Comparison of ENCODE assay signal across 14 cellular contexts in the genomic region with DNA sequence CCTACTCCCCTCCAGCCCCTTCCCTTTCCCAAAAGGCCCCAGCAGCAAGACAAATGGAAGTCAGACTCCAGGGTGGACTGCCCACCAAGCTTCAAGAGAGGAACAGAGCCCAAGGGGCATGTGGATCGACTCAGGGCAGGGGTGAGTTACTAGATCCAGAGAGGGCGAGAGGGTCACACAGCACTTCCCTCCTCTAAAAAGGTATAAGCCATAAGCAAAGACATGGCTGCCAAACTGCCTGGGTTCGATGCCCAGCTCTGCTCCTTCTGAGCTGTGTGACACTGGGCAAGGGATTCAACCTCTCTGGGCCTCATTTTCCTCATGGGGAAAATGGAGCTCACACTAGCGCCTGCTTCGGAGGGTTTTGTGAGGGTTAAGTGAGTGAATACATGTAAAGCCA. TPM values are rescaled to one million over a fixed set of nuclear protein-coding genes. Genes with fewer than 3 reads are reported as not detected.
DNase-seq lines count a peak whose midpoint lies in the region; ATAC-seq and TF ChIP-seq lines count a peak whose summit lies in the region.
"Had no signal": no experiment of that assay in that cellular context is flagged by ENCODE, and none has a peak within 500 bp of the region (broad histone marks: within the 10 kb centered on the region; RNA-seq: fewer than 3 reads in every experiment).

No MANE protein-coding gene starts in this region.

- intact Hi-C loops in breast epithelium (cut with DNase I; ENCODE audit: low total_unique reads) = no loop called here
- intact Hi-C loops in activated naive CD4-positive, alpha-beta T cell treated with anti-CD3 and anti-CD28 coated beads for 36 hours (cut with micrococcal nuclease) = no loop called here

- no peak for TF ChIP-seq CTCF in breast epithelium (IDR thresholded peaks at IDR 0.05)

- no peak overlapping the region for H3K23ac ChIP-seq in mesenchymal stem cell (ENCODE audit: low read length in 2 of 2)

- no peaks in the 10 kb centered on the region for H3K9me3 Mint-ChIP-seq in activated naive CD4-positive, alpha-beta T cell treated with anti-CD3 and anti-CD28 coated beads for 36 hours
- no peaks in the 10 kb centered on the region for H3K9me3 Mint-ChIP-seq in activated naive CD8-positive, alpha-beta T cell treated with anti-CD3 and anti-CD28 coated beads for 36 hours
- H3K9me3 Mint-ChIP-seq: CD4-positive, alpha-beta memory T cell; natural killer cell had no signal

- H3K36me3 Mint-ChIP-seq in activated naive CD4-positive, alpha-beta T cell treated with anti-CD3 and anti-CD28 coated beads for 36 hours (ENCODE audit: low read depth) = no peaks in the 10 kb centered on the region
- H3K36me3 Mint-ChIP-seq in activated naive CD8-positive, alpha-beta T cell treated with anti-CD3 and anti-CD28 coated beads for 36 hours = no peaks in the 10 kb centered on the region
- H3K36me3 Mint-ChIP-seq: CD4-positive, alpha-beta memory T cell; natural killer cell had no signal

- peak overlapping the region; percentile 8 for H4K8ac ChIP-seq in mesenchymal stem cell (ENCODE audit: low read length)

- H3K4me2 ChIP-seq in mesenchymal stem cell (ENCODE audit: low read length, poor library complexity, severe bottlenecking) = no peak overlapping the region

- peak overlapping the region; percentile 9 for H2AK5ac ChIP-seq in mesenchymal stem cell (ENCODE audit: low read length, severe bottlenecking)

- no peak overlapping the region for H3K27ac Mint-ChIP-seq in activated naive CD4-positive, alpha-beta T cell treated with anti-CD3 and anti-CD28 coated beads for 36 hours
- no peak overlapping the region for H3K27ac Mint-ChIP-seq in activated naive CD8-positive, alpha-beta T cell treated with anti-CD3 and anti-CD28 coated beads for 36 hours
- H3K27ac Mint-ChIP-seq: natural killer cell had no signal

- H2BK120ac ChIP-seq in mesenchymal stem cell (ENCODE audit: low read depth, low read length) = peak overlapping the region; percentile 99

- no peak for ATAC-seq in HG03139 (IDR thresholded peaks at IDR 0.05; ENCODE audit: unreplicated experiment)
- ATAC-seq: natural killer cell had no signal

- H3K27me3 ChIP-seq in NT2/D1 (ENCODE audit: insufficient read depth, insufficient read length) = peaks cover 4% of the 10 kb centered on the region
- H3K27me3 ChIP-seq in breast epithelium = no peaks in the 10 kb centered on the region
- H3K27me3 ChIP-seq in mesenchymal stem cell (ENCODE audit: control insufficient read depth in 1 of 2, insufficient read depth in 1 of 2, low read length in 2 of 2) = peaks cover 3 to 38% of the 10 kb centered on the region in 2 experiments
- H3K27me3 ChIP-seq in subcutaneous abdominal adipose tissue (ENCODE audit: control insufficient read depth in 5 of 5, insufficient read depth in 4 of 5, low read length in 5 of 5) = no peaks in the 10 kb centered on the region

- no peak overlapping the region for H2AFZ ChIP-seq in mesenchymal stem cell (ENCODE audit: low read depth, low read length)

- peak overlapping the region; percentile 91 to 97 for H3K27ac ChIP-seq in breast epithelium
- no peak overlapping the region for H3K27ac ChIP-seq in mesenchymal stem cell (ENCODE audit: low read length, poor library complexity, severe bottlenecking)
- H3K27ac ChIP-seq in subcutaneous abdominal adipose tissue (ENCODE audit: low read depth, low read length) = peak overlapping the region; percentile 96

- peaks cover 6% of the 10 kb centered on the region for H3K4me1 Mint-ChIP-seq in activated naive CD4-positive, alpha-beta T cell treated with anti-CD3 and anti-CD28 coated beads for 36 hours (ENCODE audit: low read depth)
- H3K4me1 Mint-ChIP-seq in activated naive CD8-positive, alpha-beta T cell treated with anti-CD3 and anti-CD28 coated beads for 36 hours = peaks cover 2% of the 10 kb centered on the region

- H2BK12ac ChIP-seq in mesenchymal stem cell (ENCODE audit: low read length in 2 of 2) = peak overlapping the region; percentile 29 to 49

- no peak overlapping the region for H3K14ac ChIP-seq in mesenchymal stem cell (ENCODE audit: low read length in 2 of 2)

- no peak overlapping the region for H2BK5ac ChIP-seq in mesenchymal stem cell (ENCODE audit: low read depth, low read length, poor library complexity, severe bottlenecking)

- peaks cover 17% of the 10 kb centered on the region for H3K27me3 Mint-ChIP-seq in activated naive CD4-positive, alpha-beta T cell treated with anti-CD3 and anti-CD28 coated beads for 36 hours (ENCODE audit: low read depth)
- peaks cover 30% of the 10 kb centered on the region for H3K27me3 Mint-ChIP-seq in activated naive CD8-positive, alpha-beta T cell treated with anti-CD3 and anti-CD28 coated beads for 36 hours

- H3K79me1 ChIP-seq in mesenchymal stem cell (replicated peaks; ENCODE audit: low read length, poor library complexity, severe bottlenecking) = no peaks in the 10 kb centered on the region

- TF ChIP-seq POLR2A in breast epithelium (IDR thresholded peaks at IDR 0.05) = no peak

- H4K91ac ChIP-seq in mesenchymal stem cell (ENCODE audit: low read length) = peak overlapping the region; percentile 25

- peak overlapping the region in 1 of 2 experiments; percentile 49 for H3K4ac ChIP-seq in mesenchymal stem cell (ENCODE audit: low read depth in 1 of 2, low read length in 2 of 2)

- WGBS in mesenchymal stem cell = 89% methylated on average over 5 of the region's 5 CpGs

- peak overlapping the region; percentile 28 to 29 for H3K18ac ChIP-seq in mesenchymal stem cell (ENCODE audit: low read depth in 1 of 2, low read length in 2 of 2)

- no peak for DNase-seq in NT2/D1 (ENCODE audit: low read depth, low spot score)
- no peak for DNase-seq in breast epithelium (ENCODE audit: low spot score in 2 of 2)
- DNase-seq in mesenchymal stem cell = no peak
- no peak for DNase-seq in activated naive CD4-positive, alpha-beta T cell treated with anti-CD3 and anti-CD28 coated beads for 36 hours
- DNase-seq in activated naive CD8-positive, alpha-beta T cell treated with anti-CD3 and anti-CD28 coated beads for 36 hours = no peak
- DNase-seq in cerebellar cortex (ENCODE audit: low spot score) = no peak
- DNase-seq: activated effector memory CD4-positive, alpha-beta T cell treated with anti-CD3 and anti-CD28 coated beads, Interleukin-2, amount 50 U/mL, for 16 hours; CD4-positive, alpha-beta memory T cell; natural killer cell; stimulated activated naive CD4-positive, alpha-beta T cell treated with Interleukin-2 at 50 U/mL for 16 hours had no signal

- peak overlapping the region; percentile 50 for H3K9ac ChIP-seq in NT2/D1 (ENCODE audit: insufficient read length, low read depth)
- no peak overlapping the region for H3K9ac ChIP-seq in mesenchymal stem cell (ENCODE audit: low read length)
- peak overlapping the region; percentile 3 to 93 (median 55) for H3K9ac ChIP-seq in subcutaneous abdominal adipose tissue (ENCODE audit: low read length in 5 of 5)

- CTCF ChIA-PET in activated naive CD4-positive, alpha-beta T cell treated with anti-CD3 and anti-CD28 coated beads for 36 hours (lab: Charles Lee) = interaction anchor here (1.5 kb wide), 1 partner anchor 8 kb away, joined by 6 read pairs; no protein-coding TSS in a partner anchor

- H3K9me3 ChIP-seq in NT2/D1 (ENCODE audit: insufficient read depth, low read length) (no peaks in the 10 kb centered on the region), breast epithelium (no peaks in the 10 kb centered on the region), mesenchymal stem cell (ENCODE audit: control insufficient read depth, low read length) (no peaks in the 10 kb centered on the region), subcutaneous abdominal adipose tissue (ENCODE audit: control insufficient read depth in 5 of 5, low read length in 5 of 5) (no peaks in the 10 kb centered on the region)

- H3K4me1 ChIP-seq in NT2/D1 (ENCODE audit: insufficient read depth, insufficient read length) = peaks cover 24% of the 10 kb centered on the region
- no peaks in the 10 kb centered on the region for H3K4me1 ChIP-seq in breast epithelium
- peaks cover 41% of the 10 kb centered on the region for H3K4me1 ChIP-seq in mesenchymal stem cell (ENCODE audit: control insufficient read depth, insufficient read depth, low read depth, low read length)
- peaks cover 7 to 69% (median 51%) of the 10 kb centered on the region in 5 donors for H3K4me1 ChIP-seq in subcutaneous abdominal adipose tissue (ENCODE audit: control insufficient read depth in 5 of 5, insufficient read depth in 5 of 5, low read length in 5 of 5)

- H3K36me3 ChIP-seq in NT2/D1 (ENCODE audit: insufficient read depth, insufficient read length, low read length) (peaks cover 17% of the 10 kb centered on the region), breast epithelium (no peaks in the 10 kb centered on the region), mesenchymal stem cell (ENCODE audit: control insufficient read depth in 1 of 2, insufficient read depth in 2 of 2, low read depth in 1 of 2, low read length in 2 of 2) (no peaks in the 10 kb centered on the region), subcutaneous abdominal adipose tissue (ENCODE audit: control insufficient read depth in 5 of 5, insufficient read depth in 5 of 5, low read length in 5 of 5) (peaks cover 0 to 2% (median 0%) of the 10 kb centered on the region in 5 donors)

- H3K4me3 Mint-ChIP-seq in activated naive CD4-positive, alpha-beta T cell treated with anti-CD3 and anti-CD28 coated beads for 36 hours = no peak overlapping the region
- H3K4me3 Mint-ChIP-seq in activated naive CD8-positive, alpha-beta T cell treated with anti-CD3 and anti-CD28 coated beads for 36 hours = no peak overlapping the region
- H3K4me3 Mint-ChIP-seq: CD4-positive, alpha-beta memory T cell; natural killer cell had no signal

- no peak overlapping the region for H2BK15ac ChIP-seq in mesenchymal stem cell (ENCODE audit: low read depth, poor library complexity, severe bottlenecking)

- H3K4me3 ChIP-seq in NT2/D1 (ENCODE audit: insufficient read length, low read depth) (no peak overlapping the region), breast epithelium (peak overlapping the region; percentile 13 to 62 (median 44)), mesenchymal stem cell (ENCODE audit: insufficient read depth in 1 of 2, low read depth in 1 of 2, low read length in 2 of 2) (no peak overlapping the region), subcutaneous abdominal adipose tissue (ENCODE audit: low read depth in 1 of 5, low read length in 5 of 5) (peak overlapping the region in 4 of 5 donors; percentile 44 to 55 (median 47))

RNA-seq across cellular contexts. Expression of a gene that starts 3.8 kb away (rescaled TPM):
- total RNA-seq in breast epithelium = 10 to 100 TPM; 39.1 to 83.2 (median 51.2) TPM
- polyA plus RNA-seq in mesenchymal stem cell (2013, experiment 1 of 2) = 61.0 TPM
- 54.2 TPM for polyA plus RNA-seq in mesenchymal stem cell (2013, experiment 2 of 2)
- not detected for total RNA-seq in activated naive CD4-positive, alpha-beta T cell treated with anti-CD3 and anti-CD28 coated beads for 36 hours
- not detected for total RNA-seq in activated naive CD8-positive, alpha-beta T cell treated with anti-CD3 and anti-CD28 coated beads for 36 hours
- total RNA-seq: CD4-positive, alpha-beta memory T cell; NCI-H460; SK-MEL-5 had no signal
- polyA plus RNA-seq: CD4-positive, alpha-beta memory T cell had no signal

RNA-seq across cellular contexts. Expression of a gene that starts 12.0 kb away (rescaled TPM):
- 100 to 1,000 TPM in 2 of 3 donors, 10 to 100 TPM in 1; 17.1 to 639 (median 492) TPM for total RNA-seq in breast epithelium
- 6.9 TPM for polyA plus RNA-seq in mesenchymal stem cell (2013, experiment 1 of 2)
- 7.6 TPM for polyA plus RNA-seq in mesenchymal stem cell (2013, experiment 2 of 2)
- total RNA-seq in activated naive CD4-positive, alpha-beta T cell treated with anti-CD3 and anti-CD28 coated beads for 36 hours = 10 to 100 TPM; 35.3 to 36.5 TPM
- 10 to 100 TPM; 28.2 to 31.7 TPM for total RNA-seq in activated naive CD8-positive, alpha-beta T cell treated with anti-CD3 and anti-CD28 coated beads for 36 hours
- total RNA-seq: SK-MEL-5 had no signal

RNA-seq across cellular contexts. Expression of a gene that starts 28.4 kb away (rescaled TPM):
- total RNA-seq in breast epithelium = not detected
- polyA plus RNA-seq in mesenchymal stem cell (2013, experiment 1 of 2) = 1.4 TPM
- polyA plus RNA-seq in mesenchymal stem cell (2013, experiment 2 of 2) = 1.3 TPM
- total RNA-seq in activated naive CD4-positive, alpha-beta T cell treated with anti-CD3 and anti-CD28 coated beads for 36 hours = under 1 TPM; 0.41 to 0.77 TPM
- under 1 TPM; 0.41 to 0.50 TPM for total RNA-seq in activated naive CD8-positive, alpha-beta T cell treated with anti-CD3 and anti-CD28 coated beads for 36 hours
- total RNA-seq: CD4-positive, alpha-beta memory T cell; natural killer cell had no signal
- polyA plus RNA-seq: CD4-positive, alpha-beta memory T cell had no signal

RNA-seq across cellular contexts. Expression of a gene that starts 51.7 kb away (rescaled TPM):
- 10 to 100 TPM in 2 of 3 donors, 1 to 10 TPM in 1; 3.5 to 19.3 (median 13.1) TPM for total RNA-seq in breast epithelium
- 1.8 TPM for polyA plus RNA-seq in mesenchymal stem cell (2013, experiment 1 of 2)
- 2.1 TPM for polyA plus RNA-seq in mesenchymal stem cell (2013, experiment 2 of 2)
- not detected for total RNA-seq in activated naive CD4-positive, alpha-beta T cell treated with anti-CD3 and anti-CD28 coated beads for 36 hours
- total RNA-seq in activated naive CD8-positive, alpha-beta T cell treated with anti-CD3 and anti-CD28 coated beads for 36 hours = not detected
- total RNA-seq: CD4-positive, alpha-beta memory T cell; SK-MEL-5 had no signal
- polyA plus RNA-seq: CD4-positive, alpha-beta memory T cell had no signal

Comparison
In these comparisons a context has a peak if more than half of its experiments do, and no peak if none do; other contexts are left out.
1. H3K4me3 ChIP-seq: peak in breast epithelium (3 of 3) and subcutaneous abdominal adipose tissue (4 of 5); none in NT2/D1 (single experiment) and mesenchymal stem cell (0 of 2).
2. RNA of a gene that starts 3.8 kb away (total RNA-seq): 39.1 to 83.2 TPM in breast epithelium; not detected in activated naive CD8-positive, alpha-beta T cell treated with anti-CD3 and anti-CD28 coated beads for 36 hours and not detected in activated naive CD4-positive, alpha-beta T cell treated with anti-CD3 and anti-CD28 coated beads for 36 hours; every median in the first group is over 10 times any median in the second.